ENCODE assay signal across 1 cellular context in the genomic region with DNA sequence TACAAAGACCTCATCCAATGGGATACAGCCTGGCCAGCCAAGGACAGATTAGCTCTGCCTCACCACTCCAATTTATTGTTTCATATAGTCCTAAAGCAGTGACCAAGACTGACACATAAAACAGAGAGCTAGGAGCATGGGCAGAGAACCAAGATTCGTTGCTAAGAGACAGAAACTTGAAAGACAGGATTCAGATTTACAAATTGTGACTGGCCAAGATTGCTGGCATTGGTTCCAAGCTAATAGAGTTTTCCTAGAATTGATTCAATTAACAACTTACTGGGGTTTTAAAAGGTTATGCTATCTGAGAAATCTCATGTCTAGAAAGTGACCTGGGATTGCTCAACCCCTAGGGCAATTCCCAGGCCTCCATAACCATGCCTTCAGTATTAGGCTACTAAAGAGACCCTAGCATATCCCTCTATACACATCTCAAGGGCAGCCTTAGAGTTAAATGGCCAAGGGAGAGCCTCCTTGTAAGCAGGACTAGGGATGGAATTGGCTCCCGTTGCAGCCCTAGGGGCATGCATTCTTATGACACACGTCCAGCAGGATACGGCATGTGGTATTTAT.
TF ChIP-seq lines count a peak whose summit lies in the region.

No MANE protein-coding gene starts in this region.

TF ChIP-seq in GM12878, 131 proteins besides CTCF, POLR2A, EP300 and RAD21:
- TF ChIP-seq, protein P1, sequence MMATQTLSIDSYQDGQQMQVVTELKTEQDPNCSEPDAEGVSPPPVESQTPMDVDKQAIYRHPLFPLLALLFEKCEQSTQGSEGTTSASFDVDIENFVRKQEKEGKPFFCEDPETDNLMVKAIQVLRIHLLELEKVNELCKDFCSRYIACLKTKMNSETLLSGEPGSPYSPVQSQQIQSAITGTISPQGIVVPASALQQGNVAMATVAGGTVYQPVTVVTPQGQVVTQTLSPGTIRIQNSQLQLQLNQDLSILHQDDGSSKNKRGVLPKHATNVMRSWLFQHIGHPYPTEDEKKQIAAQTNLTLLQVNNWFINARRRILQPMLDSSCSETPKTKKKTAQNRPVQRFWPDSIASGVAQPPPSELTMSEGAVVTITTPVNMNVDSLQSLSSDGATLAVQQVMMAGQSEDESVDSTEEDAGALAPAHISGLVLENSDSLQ (IDR thresholded peaks at IDR 0.05) = peak; percentile 39; the same call in 1 of the 2 replicates
- no peak for TF ChIP-seq POU2F2 (IDR thresholded peaks at IDR 0.05; ENCODE audit: borderline replicate concordance, low read depth, low read length)
